ENCODE assay signal across 1 cellular context in the genomic region with DNA sequence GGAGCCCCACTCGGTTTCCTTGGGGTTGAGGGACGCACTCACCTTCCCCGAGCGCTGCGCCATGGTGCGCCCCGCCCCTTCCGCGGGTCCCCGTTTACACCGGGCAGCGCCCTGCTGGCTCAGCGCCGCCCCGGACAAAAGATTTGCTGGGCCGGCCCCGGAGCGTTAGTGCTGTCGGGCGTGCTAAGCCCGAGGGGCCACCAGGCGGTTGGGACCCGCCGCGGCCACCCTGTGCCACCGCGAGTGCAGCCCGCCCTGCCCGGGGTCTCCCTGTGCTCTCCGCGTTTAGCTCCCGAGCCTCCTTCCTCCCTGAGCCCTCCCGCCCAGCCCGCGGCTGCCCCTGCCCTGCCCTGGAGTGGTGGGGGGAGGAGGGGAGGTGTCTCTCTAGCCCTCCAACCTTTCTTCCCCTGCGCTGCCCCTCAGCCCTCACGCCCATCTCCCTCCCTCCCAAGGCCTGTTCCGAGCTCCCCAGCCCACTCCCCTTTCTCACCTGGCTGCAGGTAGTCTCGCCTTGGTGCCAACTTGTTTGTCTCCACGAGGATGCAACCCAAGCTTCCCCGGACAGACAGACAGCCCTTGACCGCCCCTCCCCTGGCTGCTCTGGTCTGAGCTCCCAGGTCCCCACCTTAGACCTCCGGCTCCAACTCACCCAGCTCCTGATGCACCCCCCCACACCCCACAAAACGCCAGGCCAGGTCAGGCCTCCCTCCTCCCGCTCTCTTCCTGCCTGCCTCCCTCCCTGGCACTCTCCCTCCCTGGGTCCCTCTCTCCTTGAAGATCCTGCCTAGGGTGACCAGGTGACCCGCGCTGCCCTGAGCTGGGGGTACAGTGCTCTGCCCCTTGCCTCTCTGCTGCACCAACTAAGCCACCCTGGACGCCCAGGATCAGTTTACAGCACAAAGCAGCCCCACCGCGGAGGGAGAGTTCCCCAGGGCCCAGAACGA.
TF ChIP-seq lines count a peak whose summit lies in the region.

CRYGN (minus strand) TSS at position 287 of the 944 bp plus-strand sequence; CDS start at position 63, 224 bp downstream.

TF ChIP-seq in GM23338, 12 proteins besides CTCF, POLR2A, EP300 and RAD21 (continued from another document):
- TF ChIP-seq ZNF462 (CRISPR knock-in tag; IDR thresholded peaks at IDR 0.05): no peak
- TF ChIP-seq NANOG (IDR thresholded peaks at IDR 0.05; ENCODE audit: borderline replicate concordance): no peak
- TF ChIP-seq STAT1 (IDR thresholded peaks at IDR 0.05; ENCODE audit: unreplicated experiment): no peak
- no peak for TF ChIP-seq EZH2 (IDR thresholded peaks at IDR 0.05; ENCODE audit: low read depth, unreplicated experiment)
- TF ChIP-seq ZNF331 (CRISPR knock-in tag; IDR thresholded peaks at IDR 0.05; ENCODE audit: low read depth): no peak
- TF ChIP-seq REST (IDR thresholded peaks at IDR 0.05; ENCODE audit: unreplicated experiment): no peak
- no peak for TF ChIP-seq POLR2AphosphoS5 (IDR thresholded peaks at IDR 0.05; ENCODE audit: low read depth)
- TF ChIP-seq ETS1 (IDR thresholded peaks at IDR 0.05): no peak
- TF ChIP-seq CREB1 (CRISPR knock-in tag; IDR thresholded peaks at IDR 0.05; ENCODE audit: low read depth): no peak
- no peak for TF ChIP-seq JUNB (IDR thresholded peaks at IDR 0.05; ENCODE audit: unreplicated experiment)
